In the genomic region with DNA sequence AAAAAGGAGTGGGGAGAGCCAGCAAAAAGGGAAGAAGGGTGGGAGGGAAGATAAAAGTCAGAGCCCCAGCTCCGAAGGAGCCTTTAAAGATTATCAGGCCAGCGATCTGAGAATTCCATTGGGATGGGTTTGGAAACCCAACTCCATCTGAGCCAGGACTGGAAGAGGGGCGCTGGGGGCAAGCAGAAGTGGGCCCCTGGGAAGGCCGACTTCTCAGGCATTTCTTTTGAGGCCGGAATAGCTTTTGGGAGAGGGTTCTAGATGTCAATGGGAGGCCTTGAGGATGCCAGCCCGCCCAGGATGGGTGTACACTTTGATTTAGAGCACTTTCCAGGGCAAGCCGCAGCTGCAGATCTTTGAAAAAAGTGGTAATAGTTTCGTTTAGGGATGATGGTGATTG, we compare ENCODE assay signal across 20 cellular contexts. TPM values are rescaled to one million over a fixed set of nuclear protein-coding genes. Genes with fewer than 3 reads are reported as not detected.
"Had no signal": no experiment of that assay in that cellular context is flagged by ENCODE, and none has a peak within 500 bp of the region (broad histone marks: within the 10 kb centered on the region; RNA-seq: fewer than 3 reads in every experiment).

No MANE protein-coding gene starts in this region.

- H3K27ac ChIP-seq: coronary artery, epithelial cell of prostate, SJSA1 had no signal

- H3K27me3 ChIP-seq: SJSA1 had no signal

- H3K4me3 ChIP-seq: coronary artery, SJSA1 had no signal

- H3K4me3 Mint-ChIP-seq: activated naive CD4-positive, alpha-beta T cell treated with anti-CD3 and anti-CD28 coated beads, Interleukin-2, amount 10 ng/mL, durations not matched to agents 7 days and 5 days; effector memory CD8-positive, alpha-beta T cell had no signal

- H3K9me3 ChIP-seq: SJSA1 had no signal

- H3K27ac Mint-ChIP-seq: activated naive CD4-positive, alpha-beta T cell treated with anti-CD3 and anti-CD28 coated beads, Interleukin-2, amount 10 ng/mL, durations not matched to agents 7 days and 5 days; effector memory CD8-positive, alpha-beta T cell had no signal

- ATAC-seq: activated CD4-positive, CD25-positive, alpha-beta regulatory T cell treated with anti-CD3 and anti-CD28 coated beads, Interleukin-2, amount 50 U/mL, for 24 hours; effector memory CD8-positive, alpha-beta T cell; left lobe of liver; right cardiac atrium had no signal

- H3K36me3 ChIP-seq: SJSA1 had no signal

- DNase-seq: activated CD4-positive, alpha-beta T cell treated with anti-CD3 and anti-CD28 coated beads, Interleukin-2, amount 50 U/mL, for 48 hours; activated naive CD4-positive, alpha-beta T cell treated with anti-CD3 and anti-CD28 coated beads, Interleukin-2, amount 10 ng/mL, durations not matched to agents 7 days and 5 days; central memory CD4-positive, alpha-beta T cell; effector memory CD8-positive, alpha-beta T cell; foreskin melanocyte; mammary epithelial cell; naive B cell; right cardiac atrium; small intestine; stimulated activated CD4-positive, alpha-beta T cell treated with anti-CD3 and anti-CD28 coated beads, Interleukin-4, amount 100 ng/mL, for 4 hours; stimulated activated CD8-positive, alpha-beta memory T cell treated with anti-CD3 and anti-CD28 coated beads, Interleukin-4, amount 100 ng/mL, for 48 hours; stimulated activated naive CD4-positive, alpha-beta T cell treated with Interleukin-2 at 50 U/mL for 16 hours; T-helper 9 cell; trophoblast cell had no signal

- H3K9me3 Mint-ChIP-seq: activated naive CD4-positive, alpha-beta T cell treated with anti-CD3 and anti-CD28 coated beads, Interleukin-2, amount 10 ng/mL, durations not matched to agents 7 days and 5 days had no signal

RNA-seq across cellular contexts. Expression of gene SOX2, which starts 6.6 kb away (rescaled TPM):
- total RNA-seq: fibroblast of lung, mammary epithelial cell had no signal
- polyA plus RNA-seq: fibroblast of lung, mammary epithelial cell had no signal
